In genomic region chr6:107677399-107677798, GRCh38 we compare ENCODE assay signal across 8 cellular contexts.
"Had no signal": no experiment of that assay in that cellular context is flagged by ENCODE, and none has a peak within 500 bp of the region (broad histone marks: within the 10 kb centered on the region; RNA-seq: fewer than 3 reads in every experiment).

No MANE protein-coding gene starts in this region.

- DNase-seq: GDM1, GF-D8 had no signal

- FAIRE-seq: G401.6, GM12878, GM12891, GM12892, GM18507, GM19239 had no signal

- ATAC-seq: GM12878 had no signal

- H3K4me3 ChIP-seq: GM12878 had no signal
